In the genomic region with DNA sequence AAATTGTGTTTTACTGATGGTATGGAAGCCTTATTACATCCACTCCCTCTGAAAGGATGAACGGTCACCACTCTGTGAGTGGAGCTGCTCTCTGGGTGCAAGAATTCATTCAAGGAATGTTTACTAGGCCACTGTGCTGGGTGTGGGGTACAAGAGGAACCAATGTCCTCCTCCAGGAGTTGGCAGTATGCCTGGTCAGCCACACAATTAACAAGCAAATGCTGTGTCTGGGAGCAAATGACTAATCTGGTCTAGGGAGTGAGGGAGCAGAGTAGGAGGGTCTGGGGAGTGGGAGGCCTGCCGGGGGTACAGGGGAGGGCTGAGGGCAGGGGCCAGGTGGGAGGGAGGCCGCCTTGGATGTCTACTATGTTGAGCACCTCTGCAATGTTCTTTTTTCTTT, we compare ENCODE assay signal across 10 cellular contexts. TPM values are rescaled to one million over a fixed set of nuclear protein-coding genes. Genes with fewer than 3 reads are reported as not detected.
DNase-seq lines count a peak whose midpoint lies in the region; ATAC-seq and TF ChIP-seq lines count a peak whose summit lies in the region.
"Had no signal": no experiment of that assay in that cellular context is flagged by ENCODE, and none has a peak within 500 bp of the region (broad histone marks: within the 10 kb centered on the region; RNA-seq: fewer than 3 reads in every experiment).

No MANE protein-coding gene starts in this region.

- DNase-seq in ACHN (peak; percentile 32), HUDEP-2 (lab: John Stamatoyannopoulos, UW; ENCODE audit: unreplicated experiment in 76 of 76) (peak in 40 of 76 experiments; percentile 7 to 65 (median 27)), brain microvascular endothelial cell (peak; percentile 52), left lung (peak in 1 of 2 donors; percentile 85), natural killer cell (no peak)
- DNase-seq in CD8-positive, alpha-beta T cell: no peak
- DNase-seq: CD4-positive, alpha-beta T cell; NCI-H1105 treated with DMSO at 0.1 percent for 48 hours had no signal

- H3K36me3 Mint-ChIP-seq in CD8-positive, alpha-beta T cell: no peaks in the 10 kb centered on the region
- no peaks in the 10 kb centered on the region for H3K36me3 Mint-ChIP-seq in natural killer cell

- no peaks in the 10 kb centered on the region for H3K9me3 Mint-ChIP-seq in CD8-positive, alpha-beta T cell
- H3K9me3 Mint-ChIP-seq in natural killer cell: no peaks in the 10 kb centered on the region
- H3K9me3 Mint-ChIP-seq: CD4-positive, alpha-beta T cell had no signal

- H3K27ac ChIP-seq in brain microvascular endothelial cell (no peak overlapping the region), left lung (no peak overlapping the region)
- no peak overlapping the region for H3K27ac ChIP-seq in CD8-positive, alpha-beta T cell (ENCODE audit: low read depth, low read length)

- no peaks in the 10 kb centered on the region for H3K27me3 Mint-ChIP-seq in CD8-positive, alpha-beta T cell (ENCODE audit: low read depth)
- H3K27me3 Mint-ChIP-seq in natural killer cell (ENCODE audit: low read depth in 2 of 2): no peaks in the 10 kb centered on the region
- H3K27me3 Mint-ChIP-seq: CD4-positive, alpha-beta T cell had no signal

- H3K4me3 ChIP-seq in brain microvascular endothelial cell (ENCODE audit: low read depth, low read length): no peak overlapping the region
- no peak overlapping the region for H3K4me3 ChIP-seq in left lung
- no peak overlapping the region for H3K4me3 ChIP-seq in CD8-positive, alpha-beta T cell (ENCODE audit: low read depth, low read length)

- H3K36me3 ChIP-seq in brain microvascular endothelial cell (replicated peaks) (no peaks in the 10 kb centered on the region), left lung (peaks cover 0 to 3% of the 10 kb centered on the region in 2 donors)
- H3K36me3 ChIP-seq in CD8-positive, alpha-beta T cell (ENCODE audit: insufficient read depth, low read length): no peaks in the 10 kb centered on the region

- in situ Hi-C loops in ACHN (cut with HindIII; ENCODE audit: low pct_ligation_motif_present, low pct_unique_long_range_greater_than_20kb, low sequenced_read_pairs) (no loop called here), brain microvascular endothelial cell (cut with HindIII; ENCODE audit: low pct_ligation_motif_present, low sequenced_read_pairs) (no loop called here)

- POLR2A ChIA-PET in CD8-positive, alpha-beta T cell (lab: Charles Lee): no interaction called here

- TF ChIP-seq CTCF in brain microvascular endothelial cell (IDR thresholded peaks at IDR 0.05; ENCODE audit: low read depth, low read length, missing control alignments) (no peak), left lung (IDR thresholded peaks at IDR 0.05) (no peak), natural killer cell (IDR thresholded peaks at IDR 0.05) (no peak)
- TF ChIP-seq CTCF in CD8-positive, alpha-beta T cell (IDR thresholded peaks at IDR 0.05): no peak

- no peaks in the 10 kb centered on the region for H3K27me3 ChIP-seq in brain microvascular endothelial cell (replicated peaks)
- no peaks in the 10 kb centered on the region for H3K27me3 ChIP-seq in left lung
- no peaks in the 10 kb centered on the region for H3K27me3 ChIP-seq in CD8-positive, alpha-beta T cell (ENCODE audit: insufficient read depth, low read length)

- ATAC-seq in left lung (peak; percentile 75), GM19328 (IDR thresholded peaks at IDR 0.05; ENCODE audit: unreplicated experiment) (no peak), natural killer cell (no peak), GM19395 (IDR thresholded peaks at IDR 0.05; ENCODE audit: unreplicated experiment) (no peak)
- ATAC-seq in CD8-positive, alpha-beta T cell: no peak

- intact Hi-C loops in left lung (cut with DNase I) (no loop called here), natural killer cell (cut with micrococcal nuclease) (no loop called here)
- intact Hi-C loops in CD8-positive, alpha-beta T cell (cut with DNase I, micrococcal nuclease): loop anchor here in 1 of 2 experiments (5.0 kb wide), 1 partner anchor 123 kb away; no protein-coding TSS in a partner anchor

- H3K4me3 Mint-ChIP-seq in CD8-positive, alpha-beta T cell: no peak overlapping the region
- H3K4me3 Mint-ChIP-seq in natural killer cell: no peak overlapping the region
- H3K4me3 Mint-ChIP-seq: CD4-positive, alpha-beta T cell had no signal

- peaks cover 7% of the 10 kb centered on the region for H3K4me1 Mint-ChIP-seq in CD8-positive, alpha-beta T cell (ENCODE audit: low read depth)
- peaks cover 0 to 2% of the 10 kb centered on the region in 2 donors for H3K4me1 Mint-ChIP-seq in natural killer cell

- peaks cover 8 to 40% of the 10 kb centered on the region in 2 donors for H3K4me1 ChIP-seq in left lung
- peaks cover 3% of the 10 kb centered on the region for H3K4me1 ChIP-seq in CD8-positive, alpha-beta T cell (ENCODE audit: insufficient read depth, low read length)

- no peaks in the 10 kb centered on the region for H3K9me3 ChIP-seq in left lung
- no peaks in the 10 kb centered on the region for H3K9me3 ChIP-seq in CD8-positive, alpha-beta T cell (ENCODE audit: low read length)

- no peak overlapping the region for H3K27ac Mint-ChIP-seq in CD8-positive, alpha-beta T cell
- no peak overlapping the region for H3K27ac Mint-ChIP-seq in natural killer cell
- H3K27ac Mint-ChIP-seq: CD4-positive, alpha-beta T cell had no signal

- CTCF ChIA-PET in CD8-positive, alpha-beta T cell (lab: Charles Lee): interaction anchor here (1.5 kb wide), 1 partner anchor 72 kb away, joined by 6 read pairs; no protein-coding TSS in a partner anchor

RNA-seq across cellular contexts. Expression of a gene that starts 27.2 kb away (rescaled TPM):
- total RNA-seq in left lung: 1 to 10 TPM; 3.8 to 5.0 TPM
- total RNA-seq in CD8-positive, alpha-beta T cell: not detected
- total RNA-seq in natural killer cell: under 1 TPM in 1 of 3 donors, not detected in 2; 0.38 TPM
- total RNA-seq: CD4-positive, alpha-beta T cell had no signal

RNA-seq across cellular contexts. Expression of a gene that starts 27.4 kb away (rescaled TPM):
- total RNA-seq in left lung: 10 to 100 TPM; 17.7 to 25.3 TPM
- not detected for total RNA-seq in CD8-positive, alpha-beta T cell
- under 1 TPM in 2 of 3 donors, not detected in 1; 0.10 to 0.14 TPM for total RNA-seq in natural killer cell
- total RNA-seq: CD4-positive, alpha-beta T cell had no signal

Comparison
In these comparisons a context has a peak if more than half of its experiments do, and no peak if none do; other contexts are left out.
1. DNase-seq: peak in ACHN (single experiment), HUDEP-2 (40 of 76) and brain microvascular endothelial cell (single experiment); none in CD8-positive, alpha-beta T cell (0 of 7) and natural killer cell (single experiment).
2. RNA of a gene that starts 27.4 kb away (total RNA-seq): 17.7 to 25.3 TPM in left lung; 0.10 to 0.14 TPM in natural killer cell and not detected in CD8-positive, alpha-beta T cell; every median in the first group is over 10 times any median in the second.